ENCODE assay signal across 22 cellular contexts in the genomic region with DNA sequence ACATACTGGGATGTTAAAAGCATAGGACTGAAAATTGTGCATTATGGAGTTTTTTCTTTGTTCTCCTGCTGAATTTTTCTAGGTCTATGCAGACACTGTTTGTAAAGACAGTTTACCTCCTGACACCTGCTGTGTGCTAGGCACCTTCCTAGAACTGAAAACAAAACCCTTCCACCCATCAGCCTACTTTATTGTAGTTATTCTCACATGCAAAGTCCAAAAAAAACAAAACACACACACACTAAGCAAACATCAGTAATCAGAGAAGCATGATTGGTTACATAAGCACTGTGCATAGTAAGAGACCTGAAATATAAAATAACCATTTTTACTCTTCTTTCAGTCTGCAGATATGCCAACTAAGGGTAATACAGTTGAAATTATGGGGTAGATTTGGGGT.
DNase-seq lines count a peak whose midpoint lies in the region; ATAC-seq and TF ChIP-seq lines count a peak whose summit lies in the region.
"Had no signal": no experiment of that assay in that cellular context is flagged by ENCODE, and none has a peak within 500 bp of the region (broad histone marks: within the 10 kb centered on the region; RNA-seq: fewer than 3 reads in every experiment).

No MANE protein-coding gene starts in this region.

- no peaks in the 10 kb centered on the region for H3K27me3 Mint-ChIP-seq in activated CD4-positive, alpha-beta T cell treated with anti-CD3 and anti-CD28 coated beads, Interleukin-2, amount 10 ng/mL, durations not matched to agents 7 days and 5 days
- H3K27me3 Mint-ChIP-seq: activated T-helper 17 cell treated with anti-CD3 and anti-CD28 coated beads, Interleukin-2, amount 50 U/mL, for 72 hours had no signal

- no peak overlapping the region for H3K4me3 Mint-ChIP-seq in activated CD4-positive, alpha-beta T cell treated with anti-CD3 and anti-CD28 coated beads, Interleukin-2, amount 10 ng/mL, durations not matched to agents 7 days and 5 days
- H3K4me3 Mint-ChIP-seq: activated CD4-positive, alpha-beta T cell treated with anti-CD3 and anti-CD28 coated beads, Interleukin-2, amount 10 ng/mL, durations not matched to agents 24 days and 14 days; activated T-helper 17 cell treated with anti-CD3 and anti-CD28 coated beads, Interleukin-2, amount 50 U/mL, for 72 hours had no signal

- POLR2A ChIA-PET in activated CD4-positive, alpha-beta T cell treated with anti-CD3 and anti-CD28 coated beads, Interleukin-2, amount 10 ng/mL, durations not matched to agents 7 days and 5 days (lab: Charles Lee): no interaction called here

- ATAC-seq in omental fat pad (ENCODE audit: low FRiP score) (no peak), GM19452 (IDR thresholded peaks at IDR 0.05; ENCODE audit: unreplicated experiment) (no peak)
- ATAC-seq: activated naive CD4-positive, alpha-beta T cell treated with anti-CD3 and anti-CD28 coated beads, Interleukin-2, amount 50 U/mL, for 72 hours; activated T-helper 17 cell treated with anti-CD3 and anti-CD28 coated beads, Interleukin-2, amount 50 U/mL, for 72 hours had no signal

- CTCF ChIA-PET in activated CD4-positive, alpha-beta T cell treated with anti-CD3 and anti-CD28 coated beads, Interleukin-2, amount 10 ng/mL, durations not matched to agents 7 days and 5 days (lab: Charles Lee): interaction anchor here (1.4 kb wide), 1 partner anchor 9 kb away, joined by 4 read pairs; no protein-coding TSS in a partner anchor

- no peak overlapping the region for H3K27ac Mint-ChIP-seq in activated CD4-positive, alpha-beta T cell treated with anti-CD3 and anti-CD28 coated beads, Interleukin-2, amount 10 ng/mL, durations not matched to agents 7 days and 5 days
- H3K27ac Mint-ChIP-seq: activated CD4-positive, alpha-beta T cell treated with anti-CD3 and anti-CD28 coated beads, Interleukin-2, amount 10 ng/mL, durations not matched to agents 24 days and 14 days; activated naive CD4-positive, alpha-beta T cell treated with anti-CD3 and anti-CD28 coated beads, Interleukin-2, amount 50 U/mL, for 72 hours; activated T-helper 17 cell treated with anti-CD3 and anti-CD28 coated beads, Interleukin-2, amount 50 U/mL, for 72 hours had no signal

- H3K4me1 Mint-ChIP-seq in activated CD4-positive, alpha-beta T cell treated with anti-CD3 and anti-CD28 coated beads, Interleukin-2, amount 10 ng/mL, durations not matched to agents 7 days and 5 days: no peaks in the 10 kb centered on the region
- H3K4me1 Mint-ChIP-seq: activated CD4-positive, alpha-beta T cell treated with anti-CD3 and anti-CD28 coated beads, Interleukin-2, amount 10 ng/mL, durations not matched to agents 24 days and 14 days; activated T-helper 17 cell treated with anti-CD3 and anti-CD28 coated beads, Interleukin-2, amount 50 U/mL, for 72 hours had no signal

- no peaks in the 10 kb centered on the region for H3K36me3 Mint-ChIP-seq in activated CD4-positive, alpha-beta T cell treated with anti-CD3 and anti-CD28 coated beads, Interleukin-2, amount 10 ng/mL, durations not matched to agents 7 days and 5 days (ENCODE audit: low read depth)
- H3K36me3 Mint-ChIP-seq: activated naive CD4-positive, alpha-beta T cell treated with anti-CD3 and anti-CD28 coated beads, Interleukin-2, amount 50 U/mL, for 72 hours had no signal

- DNase-seq in DMS153 (lab: John Stamatoyannopoulos, UW): peak; percentile 29
- DNase-seq in NCI-H1417 (lab: John Stamatoyannopoulos, UW): peak in 2 of 3 experiments; percentile 27 to 78
- DNase-seq in NCI-H748 (lab: John Stamatoyannopoulos, UW; ENCODE audit: unreplicated experiment): peak; percentile 76
- DNase-seq in fibroblast of the aortic adventitia (ENCODE audit: low read depth): peak; percentile 15
- DNase-seq in omental fat pad (ENCODE audit: low spot score): no peak
- DNase-seq in central memory CD4-positive, alpha-beta T cell: no peak
- DNase-seq in activated CD4-positive, alpha-beta T cell treated with anti-CD3 and anti-CD28 coated beads, Interleukin-2, amount 10 ng/mL, durations not matched to agents 7 days and 5 days: no peak
- DNase-seq: activated CD4-positive, alpha-beta T cell treated with anti-CD3 and anti-CD28 coated beads, Interleukin-2, amount 10 ng/mL, durations not matched to agents 24 days and 14 days; aorta; effector CD4-positive, alpha-beta T cell; foreskin melanocyte; HCEC 1CT; hippocampal formation; KG1; NCI-H1048; RPMI8226; SK-N-SH; T-helper 2 cell had no signal

- TF ChIP-seq CTCF in fibroblast of the aortic adventitia (IDR thresholded peaks at IDR 0.05; ENCODE audit: insufficient read depth, low read length) (no peak), omental fat pad (IDR thresholded peaks at IDR 0.05) (no peak)

- H3K9me3 Mint-ChIP-seq in activated CD4-positive, alpha-beta T cell treated with anti-CD3 and anti-CD28 coated beads, Interleukin-2, amount 10 ng/mL, durations not matched to agents 7 days and 5 days: no peaks in the 10 kb centered on the region
- H3K9me3 Mint-ChIP-seq: activated CD4-positive, alpha-beta T cell treated with anti-CD3 and anti-CD28 coated beads, Interleukin-2, amount 10 ng/mL, durations not matched to agents 24 days and 14 days; activated naive CD4-positive, alpha-beta T cell treated with anti-CD3 and anti-CD28 coated beads, Interleukin-2, amount 50 U/mL, for 72 hours; activated T-helper 17 cell treated with anti-CD3 and anti-CD28 coated beads, Interleukin-2, amount 50 U/mL, for 72 hours had no signal

- no peak overlapping the region for H3K4me3 ChIP-seq in fibroblast of the aortic adventitia (ENCODE audit: low read depth, low read length)
- H3K4me3 ChIP-seq: suprapubic skin had no signal

Comparison
In these comparisons a context has a peak if more than half of its experiments do, and no peak if none do; other contexts are left out.
1. DNase-seq: peak in DMS153 (single experiment), NCI-H1417 (2 of 3), NCI-H748 (single experiment) and fibroblast of the aortic adventitia (single experiment); none in omental fat pad (single experiment), central memory CD4-positive, alpha-beta T cell (single experiment) and activated CD4-positive, alpha-beta T cell treated with anti-CD3 and anti-CD28 coated beads, Interleukin-2, amount 10 ng/mL, durations not matched to agents 7 days and 5 days (single experiment).